Comparison of ENCODE assay signal across 8 cellular contexts in the genomic region with DNA sequence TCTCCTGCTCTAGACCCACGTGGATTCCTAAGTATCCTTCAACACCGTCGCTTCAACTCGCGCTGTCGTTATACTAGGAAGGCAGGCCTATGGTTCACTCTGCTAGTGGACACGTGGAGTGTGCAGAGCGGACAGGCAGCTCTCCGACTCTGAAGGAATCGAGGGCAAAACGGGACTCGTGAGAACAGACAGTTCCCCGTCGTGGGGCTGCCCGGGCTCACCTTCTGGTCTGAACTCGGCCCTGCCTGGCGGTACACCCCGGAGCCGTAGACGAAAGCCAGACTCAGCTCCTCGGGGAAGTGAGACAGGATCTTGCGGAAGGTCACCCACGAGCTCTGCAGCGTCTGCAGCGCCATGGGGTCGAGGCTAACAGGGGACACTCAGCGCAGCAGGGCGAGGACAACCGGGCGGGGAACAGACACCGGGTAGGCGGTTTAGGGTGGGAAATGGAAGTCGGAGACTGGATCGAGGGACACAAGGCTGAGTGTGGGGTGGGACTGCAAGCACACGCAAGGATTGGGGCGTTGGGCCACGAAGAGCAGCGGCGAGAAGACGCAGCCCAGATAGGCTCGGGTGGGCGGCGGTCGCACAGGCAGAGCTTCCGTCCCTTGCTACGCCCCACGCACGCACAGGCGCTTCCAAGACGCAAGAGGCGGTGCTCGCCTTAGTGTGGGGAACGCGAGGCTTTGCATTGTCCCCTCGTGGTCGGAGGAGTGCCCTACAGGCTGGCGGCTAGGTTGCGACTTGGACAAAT. TPM values are rescaled to one million over a fixed set of nuclear protein-coding genes. Genes with fewer than 3 reads are reported as not detected.
DNase-seq lines count a peak whose midpoint lies in the region; ATAC-seq and TF ChIP-seq lines count a peak whose summit lies in the region.

A gene with protein sequence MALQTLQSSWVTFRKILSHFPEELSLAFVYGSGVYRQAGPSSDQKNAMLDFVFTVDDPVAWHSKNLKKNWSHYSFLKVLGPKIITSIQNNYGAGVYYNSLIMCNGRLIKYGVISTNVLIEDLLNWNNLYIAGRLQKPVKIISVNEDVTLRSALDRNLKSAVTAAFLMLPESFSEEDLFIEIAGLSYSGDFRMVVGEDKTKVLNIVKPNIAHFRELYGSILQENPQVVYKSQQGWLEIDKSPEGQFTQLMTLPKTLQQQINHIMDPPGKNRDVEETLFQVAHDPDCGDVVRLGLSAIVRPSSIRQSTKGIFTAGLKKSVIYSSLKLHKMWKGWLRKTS (minus strand): TSS at position 605 of the 754 bp plus-strand sequence. CDS start 249 bp downstream, at position 356.

- TF ChIP-seq CTCF in RWPE1 (conservative IDR thresholded peaks at IDR 0.05; ENCODE audit: low read depth) = peak; percentile 95
- TF ChIP-seq CTCF in fibroblast of pulmonary artery (IDR thresholded peaks at IDR 0.05; ENCODE audit: low read length, missing control alignments) = peak; percentile 76
- peak; percentile 79 to 81 (median 81) for TF ChIP-seq CTCF in nephron (IDR thresholded peaks at IDR 0.05; ENCODE audit: unreplicated experiment in 3 of 3)

- intact Hi-C loops in activated T-helper 2 cell treated with anti-CD3 and anti-CD28 coated beads, Interferon-gamma antibody, Interleukin-2, Interleukin-4, amounts not matched to agents 10 μg/mL and 5 μg/mL and 100 μg/mL, durations not matched to agents 14 hours and 24 hours and 36 hours (cut with micrococcal nuclease) = loop anchor here (5.0 to 10.0 kb wide), 4 partner anchors 44 to 482 kb away; no protein-coding TSS in a partner anchor

- H3K4me3 ChIP-seq in Karpas-422 (ENCODE audit: low read length) (peak within 1 kb of the TSS; percentile 95), fibroblast of pulmonary artery (replicated peaks; ENCODE audit: low read depth, low read length) (peak within 1 kb of the TSS; percentile 99)

- peaks cover 29% of the 10 kb centered on the region for H3K36me3 ChIP-seq in Karpas-422 (ENCODE audit: insufficient read depth, low read length)

- DNase-seq in EL (peak; percentile 87), Karpas-422 (peak; percentile 96), RWPE1 (ENCODE audit: low spot score) (peak; percentile 83), fibroblast of pulmonary artery (ENCODE audit: low read depth) (peak; percentile 90)
- peak; percentile 85 for DNase-seq in activated T-helper 2 cell treated with anti-CD3 and anti-CD28 coated beads, Interferon-gamma antibody, Interleukin-2, Interleukin-4, amounts not matched to agents 10 μg/mL and 5 μg/mL and 100 μg/mL, durations not matched to agents 14 hours and 24 hours and 36 hours (ENCODE audit: low spot score)

- peak within 1 kb of the TSS; percentile 96 for H3K9ac ChIP-seq in Karpas-422 (ENCODE audit: low read length)

- no peaks in the 10 kb centered on the region for H3K9me3 ChIP-seq in Karpas-422 (ENCODE audit: low read length)

- POLR2A ChIA-PET in RWPE1 (lab: Yijun Ruan, JAX; ENCODE audit: low non-redundant PET) = interaction anchor here (0.6 kb wide), 1 partner anchor 24 kb away, joined by 3 read pairs; no protein-coding TSS in a partner anchor

- H3K36me3 Mint-ChIP-seq in activated T-helper 2 cell treated with anti-CD3 and anti-CD28 coated beads, Interferon-gamma antibody, Interleukin-2, Interleukin-4, amounts not matched to agents 10 μg/mL and 5 μg/mL and 100 μg/mL, durations not matched to agents 14 hours and 24 hours and 36 hours (ENCODE audit: low read depth) = peaks cover 28% of the 10 kb centered on the region
- H3K36me3 Mint-ChIP-seq in nephron (ENCODE audit: low read depth) = peaks cover 21% of the 10 kb centered on the region
- peaks cover 20% of the 10 kb centered on the region for H3K36me3 Mint-ChIP-seq in stimulated activated naive CD8-positive, alpha-beta T cell treated with anti-CD3 and anti-CD28 coated beads, Interleukin-15, Interleukin-2, amounts not matched to agents 100 ng/mL and 50 ng/mL, for 24 hours (ENCODE audit: low read depth)

- peak within 1 kb of the TSS; percentile 90 for H3K27ac Mint-ChIP-seq in activated T-helper 2 cell treated with anti-CD3 and anti-CD28 coated beads, Interferon-gamma antibody, Interleukin-2, Interleukin-4, amounts not matched to agents 10 μg/mL and 5 μg/mL and 100 μg/mL, durations not matched to agents 14 hours and 24 hours and 36 hours
- H3K27ac Mint-ChIP-seq in nephron = peak within 1 kb of the TSS; percentile 70 to 94 (median 84)
- H3K27ac Mint-ChIP-seq in stimulated activated naive CD8-positive, alpha-beta T cell treated with anti-CD3 and anti-CD28 coated beads, Interleukin-15, Interleukin-2, amounts not matched to agents 100 ng/mL and 50 ng/mL, for 24 hours = peak within 1 kb of the TSS; percentile 92

- peaks cover 20% of the 10 kb centered on the region for H3K4me1 Mint-ChIP-seq in activated T-helper 2 cell treated with anti-CD3 and anti-CD28 coated beads, Interferon-gamma antibody, Interleukin-2, Interleukin-4, amounts not matched to agents 10 μg/mL and 5 μg/mL and 100 μg/mL, durations not matched to agents 14 hours and 24 hours and 36 hours (ENCODE audit: low read depth)
- H3K4me1 Mint-ChIP-seq in nephron = peaks cover 21% of the 10 kb centered on the region
- H3K4me1 Mint-ChIP-seq in stimulated activated naive CD8-positive, alpha-beta T cell treated with anti-CD3 and anti-CD28 coated beads, Interleukin-15, Interleukin-2, amounts not matched to agents 100 ng/mL and 50 ng/mL, for 24 hours (ENCODE audit: low read depth) = peaks cover 36% of the 10 kb centered on the region

- H3K4me3 Mint-ChIP-seq in activated T-helper 2 cell treated with anti-CD3 and anti-CD28 coated beads, Interferon-gamma antibody, Interleukin-2, Interleukin-4, amounts not matched to agents 10 μg/mL and 5 μg/mL and 100 μg/mL, durations not matched to agents 14 hours and 24 hours and 36 hours (ENCODE audit: low read depth) = peak within 1 kb of the TSS; percentile 97
- H3K4me3 Mint-ChIP-seq in nephron = peak within 1 kb of the TSS; percentile 95 to 98 (median 95)
- H3K4me3 Mint-ChIP-seq in stimulated activated naive CD8-positive, alpha-beta T cell treated with anti-CD3 and anti-CD28 coated beads, Interleukin-15, Interleukin-2, amounts not matched to agents 100 ng/mL and 50 ng/mL, for 24 hours = peak within 1 kb of the TSS; percentile 98

- H3K27ac ChIP-seq in Karpas-422 (ENCODE audit: low read length) (peak within 1 kb of the TSS; percentile 50; the same call in 1 of the 2 replicates), RWPE1 (peak within 1 kb of the TSS; percentile 73)

- H3K27me3 Mint-ChIP-seq in activated T-helper 2 cell treated with anti-CD3 and anti-CD28 coated beads, Interferon-gamma antibody, Interleukin-2, Interleukin-4, amounts not matched to agents 10 μg/mL and 5 μg/mL and 100 μg/mL, durations not matched to agents 14 hours and 24 hours and 36 hours (ENCODE audit: low read depth) = peaks cover 3% of the 10 kb centered on the region
- no peaks in the 10 kb centered on the region for H3K27me3 Mint-ChIP-seq in nephron (ENCODE audit: low read depth)
- H3K27me3 Mint-ChIP-seq in stimulated activated naive CD8-positive, alpha-beta T cell treated with anti-CD3 and anti-CD28 coated beads, Interleukin-15, Interleukin-2, amounts not matched to agents 100 ng/mL and 50 ng/mL, for 24 hours = no peaks in the 10 kb centered on the region

- CTCF ChIA-PET in RWPE1 (lab: Yijun Ruan, JAX) = interaction anchor here (0.6 to 0.7 kb wide), 2 partner anchors 340 to 708 kb away, joined by 3 to 7 read pairs; no protein-coding TSS in a partner anchor

- H3K9me3 Mint-ChIP-seq in activated T-helper 2 cell treated with anti-CD3 and anti-CD28 coated beads, Interferon-gamma antibody, Interleukin-2, Interleukin-4, amounts not matched to agents 10 μg/mL and 5 μg/mL and 100 μg/mL, durations not matched to agents 14 hours and 24 hours and 36 hours = no peaks in the 10 kb centered on the region
- no peaks in the 10 kb centered on the region for H3K9me3 Mint-ChIP-seq in nephron
- no peaks in the 10 kb centered on the region for H3K9me3 Mint-ChIP-seq in stimulated activated naive CD8-positive, alpha-beta T cell treated with anti-CD3 and anti-CD28 coated beads, Interleukin-15, Interleukin-2, amounts not matched to agents 100 ng/mL and 50 ng/mL, for 24 hours

- peak within 1 kb of the TSS; percentile 57 for H2AFZ ChIP-seq in Karpas-422 (ENCODE audit: low read length)

- no peaks in the 10 kb centered on the region for H3K9me2 ChIP-seq in Karpas-422 (replicated peaks; ENCODE audit: insufficient read depth, low read length)

- ATAC-seq in GM21825 (IDR thresholded peaks at IDR 0.05; ENCODE audit: unreplicated experiment) = peak; percentile 100

- peaks cover 19% of the 10 kb centered on the region for H3K4me1 ChIP-seq in Karpas-422 (ENCODE audit: low read length)

- no peaks in the 10 kb centered on the region for H4K20me1 ChIP-seq in Karpas-422 (ENCODE audit: insufficient read depth, low read depth, low read length)

- H3K4me2 ChIP-seq in Karpas-422 (ENCODE audit: low read depth, low read length, poor library complexity, severe bottlenecking) = peak within 1 kb of the TSS; percentile 91

- H3K27me3 ChIP-seq in Karpas-422 (ENCODE audit: low read length) = no peaks in the 10 kb centered on the region

- peaks cover 41% of the 10 kb centered on the region for H3K79me2 ChIP-seq in Karpas-422 (ENCODE audit: low read length)

RNA-seq across cellular contexts. Expression of the gene that starts here (rescaled TPM):
- total RNA-seq in Karpas-422 (2014; rRNA removed; shearing (Covaris generic); ENCODE audit: low replicate concordance) = 13.7 and 16.0 TPM in 2 replicates
- 28.4 and 30.6 TPM in 2 replicates for total RNA-seq in activated T-helper 2 cell treated with anti-CD3 and anti-CD28 coated beads, Interferon-gamma antibody, Interleukin-2, Interleukin-4, amounts not matched to agents 10 μg/mL and 5 μg/mL and 100 μg/mL, durations not matched to agents 14 hours and 24 hours and 36 hours

Comparison
In these comparisons a context has a peak if more than half of its experiments do, and no peak if none do; other contexts are left out.
1. Peak in every context shown above with its lines: DNase-seq, ATAC-seq, H3K4me3 ChIP-seq and H3K27ac ChIP-seq.